ENCODE assay signal across 8 cellular contexts in the genomic region with DNA sequence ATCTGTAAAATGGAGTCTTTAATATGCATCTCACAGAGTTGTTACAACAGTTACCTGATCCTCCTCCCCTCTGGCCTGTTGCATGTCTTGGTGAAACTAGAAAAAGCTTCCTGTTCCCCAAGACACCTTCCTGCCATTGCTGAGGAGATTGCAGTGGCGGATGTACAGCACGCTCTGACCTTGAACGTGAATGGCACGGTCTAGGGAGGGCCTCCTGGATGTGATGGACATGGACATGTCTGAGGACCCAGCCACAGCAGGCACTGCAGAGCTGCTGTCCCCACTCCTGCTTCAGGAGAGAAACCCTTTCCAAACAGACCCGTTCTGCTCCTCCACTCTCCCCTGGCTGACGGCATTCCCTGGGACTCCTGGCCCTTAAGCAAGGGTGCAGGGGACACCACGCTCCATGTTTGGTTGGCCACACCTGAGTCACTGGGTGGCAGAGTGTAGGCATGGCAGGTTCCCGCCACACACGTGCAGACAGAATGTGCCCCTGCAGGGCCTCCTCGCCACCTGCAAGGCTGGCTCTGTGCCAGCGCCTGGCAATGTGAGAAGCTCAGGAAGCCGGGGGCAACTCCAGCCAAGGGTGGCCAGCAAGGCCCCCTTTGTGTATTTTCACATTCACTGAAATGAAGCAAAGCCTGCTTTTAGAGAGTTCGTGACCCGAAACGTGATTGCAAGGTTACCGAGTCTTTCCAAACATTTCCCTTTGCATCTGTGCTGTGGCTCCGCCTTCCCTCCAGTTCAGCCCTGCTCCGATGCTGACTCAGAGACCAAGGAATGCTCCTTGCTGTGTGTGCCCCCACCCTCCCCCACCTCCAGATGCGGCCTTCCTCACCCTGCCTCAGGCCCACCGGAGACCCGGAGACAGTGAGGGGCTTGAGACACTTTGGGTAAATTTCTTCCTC. TPM values are rescaled to one million over a fixed set of nuclear protein-coding genes. Genes with fewer than 3 reads are reported as not detected.
DNase-seq lines count a peak whose midpoint lies in the region; ATAC-seq and TF ChIP-seq lines count a peak whose summit lies in the region.

No MANE protein-coding gene starts in this region.

- H3K36me3 ChIP-seq in HUES64 (ENCODE audit: insufficient read depth, low read length) (no peaks in the 10 kb centered on the region), left ventricle myocardium inferior (no peaks in the 10 kb centered on the region)

- H3K27me3 ChIP-seq in AG04450 (ENCODE audit: control insufficient read depth, insufficient read depth, low read length) (no peaks in the 10 kb centered on the region), HUES64 (ENCODE audit: insufficient read depth, low read length) (no peaks in the 10 kb centered on the region), left ventricle myocardium inferior (ENCODE audit: low read depth) (no peaks in the 10 kb centered on the region)

- CTCF ChIA-PET in AG04450 (lab: Charles Lee), result interaction anchor here (0.6 kb wide), 1 partner anchor 37 kb away, joined by 3 read pairs; no protein-coding TSS in a partner anchor

- H3K4me1 ChIP-seq in HUES64 (ENCODE audit: insufficient read depth, low read length), result peaks cover 20% of the 10 kb centered on the region
- peaks cover 51% of the 10 kb centered on the region for H3K4me1 ChIP-seq in left ventricle myocardium inferior

- H3K4me3 ChIP-seq in AG04450 (ENCODE audit: low read depth, low read length) (no peak overlapping the region), HUES64 (ENCODE audit: low read length) (no peak overlapping the region), left ventricle myocardium inferior (no peak overlapping the region), skeletal muscle cell (ENCODE audit: low read depth, low read length) (no peak overlapping the region)

- 49% methylated on average over 20 of the region's 21 CpGs for WGBS in HUES64

- peak; percentile 63 for DNase-seq in AG04450 (ENCODE audit: low read depth, low spot score)
- peak; percentile 73 for DNase-seq in T1000 (lab: John Stamatoyannopoulos, UW)
- DNase-seq in left ventricle myocardium inferior, result peak; percentile 32
- DNase-seq in skeletal muscle cell (ENCODE audit: low read depth), result peak; percentile 44
- no peak for DNase-seq in activated CD4-positive, alpha-beta T cell treated with anti-CD3 and anti-CD28 coated beads for 1 hour
- no peak for DNase-seq in activated CD4-positive, alpha-beta T cell treated with anti-CD3 and anti-CD28 coated beads for 48 hours

- intact Hi-C loops in left ventricle myocardium inferior (cut with micrococcal nuclease), result no loop called here

- POLR2A ChIA-PET in AG04450 (lab: Yijun Ruan, JAX), result no interaction called here

- no peak for TF ChIP-seq CTCF in AG04450 (IDR thresholded peaks at IDR 0.05; ENCODE audit: low read depth, low read length)
- no peak for TF ChIP-seq CTCF in left ventricle myocardium inferior (IDR thresholded peaks at IDR 0.05; ENCODE audit: borderline replicate concordance)

- H3K27ac ChIP-seq in AG04450 (ENCODE audit: low read depth, low read length) (peak overlapping the region; percentile 70), HUES64 (ENCODE audit: low read depth, low read length) (peak overlapping the region; percentile 73; the same call in 1 of the 2 replicates), left ventricle myocardium inferior (replicated peaks) (peak overlapping the region; percentile 67)

- H3K9me3 ChIP-seq in AG04450 (ENCODE audit: control insufficient read depth, insufficient read depth, low read length) (peaks cover 5% of the 10 kb centered on the region; the same call in 1 of the 2 replicates), HUES64 (ENCODE audit: insufficient read depth, low read depth, low read length) (peaks cover 3% of the 10 kb centered on the region; the same call in 1 of the 2 replicates), left ventricle myocardium inferior (replicated peaks) (peaks cover 6% of the 10 kb centered on the region)

- no peak for ATAC-seq in GM18868 (IDR thresholded peaks at IDR 0.05; ENCODE audit: unreplicated experiment)

- peak overlapping the region; percentile 21; the same call in 1 of the 2 replicates for H3K9ac ChIP-seq in HUES64 (ENCODE audit: low read depth, low read length)

RNA-seq across cellular contexts. Expression of a gene that starts 46.0 kb away (rescaled TPM):
- polyA plus RNA-seq in AG04450 (2011; rRNA removed), result 16.3 and 19.7 TPM in 2 replicates
- polyA minus RNA-seq in AG04450 (2011; rRNA and poly(A)+ RNA removed), result 10.5 and 10.7 TPM in 2 replicates
- polyA plus RNA-seq in HUES64 (2013, experiment 1 of 2), result 3.4 TPM
- polyA plus RNA-seq in HUES64 (2013, experiment 2 of 2), result 3.4 TPM
- total RNA-seq in left ventricle myocardium inferior, result 119 TPM

Comparison
In these comparisons a context has a peak if more than half of its experiments do, and no peak if none do; other contexts are left out.
1. DNase-seq: peak in AG04450 (single experiment), T1000 (single experiment), left ventricle myocardium inferior (single experiment) and skeletal muscle cell (single experiment); none in activated CD4-positive, alpha-beta T cell treated with anti-CD3 and anti-CD28 coated beads for 1 hour (single experiment) and activated CD4-positive, alpha-beta T cell treated with anti-CD3 and anti-CD28 coated beads for 48 hours (single experiment).
2. Peak in every context shown above with its lines, with median percentiles within 50 percentile points of each other: H3K27ac ChIP-seq.